In genomic region chr2:71208756-71209155, GRCh38 we compare ENCODE assay signal across 7 cellular contexts.
"Had no signal": no experiment of that assay in that cellular context is flagged by ENCODE, and none has a peak within 500 bp of the region (broad histone marks: within the 10 kb centered on the region; RNA-seq: fewer than 3 reads in every experiment).

No MANE protein-coding gene starts in this region.

- H3K9me3 Mint-ChIP-seq: H9, IgD-negative memory B cell had no signal

- H2AFZ ChIP-seq: GM23248 had no signal

- FAIRE-seq: H1, H54, HTR-8/SVneo had no signal

- H3K9ac ChIP-seq: GM23248 had no signal

- H3K4me3 ChIP-seq: GM23248 had no signal

- DNase-seq: GM23248, H9, HCEC 1CT had no signal

- H3K27ac Mint-ChIP-seq: H9 had no signal

- H3K4me3 Mint-ChIP-seq: H9 had no signal

- H3K27ac ChIP-seq: GM23248 had no signal
